ENCODE assay signal across 17 cellular contexts in the genomic region with DNA sequence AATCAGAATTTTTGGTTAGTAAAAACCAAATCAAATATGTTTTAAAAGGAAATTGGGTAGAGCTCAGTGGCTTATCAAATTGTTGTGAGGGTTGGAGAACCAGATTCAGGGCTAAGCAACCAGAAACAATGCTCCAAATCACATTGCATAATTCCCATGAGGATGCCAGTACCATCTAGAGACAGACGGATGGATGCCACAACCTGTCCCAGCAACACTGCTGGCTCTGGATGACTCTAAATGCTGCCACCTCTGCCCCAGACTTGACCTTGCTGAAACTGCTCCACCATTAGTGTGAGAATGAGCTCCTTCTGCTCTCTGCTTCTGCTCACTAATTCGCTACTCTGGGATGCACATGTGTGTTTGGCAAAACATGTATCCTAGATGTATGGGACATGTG. TPM values are rescaled to one million over a fixed set of nuclear protein-coding genes. Genes with fewer than 3 reads are reported as not detected.
DNase-seq lines count a peak whose midpoint lies in the region; ATAC-seq and TF ChIP-seq lines count a peak whose summit lies in the region.
"Had no signal": no experiment of that assay in that cellular context is flagged by ENCODE, and none has a peak within 500 bp of the region (broad histone marks: within the 10 kb centered on the region; RNA-seq: fewer than 3 reads in every experiment).

No MANE protein-coding gene starts in this region.

- H3K27me3 Mint-ChIP-seq in Calu3 (ENCODE audit: unreplicated experiment): no peaks in the 10 kb centered on the region
- H3K27me3 Mint-ChIP-seq: IgD-negative memory B cell had no signal

- no peak overlapping the region for H3K4me2 ChIP-seq in SK-N-SH

- no peak for TF ChIP-seq EP300 in SK-N-SH (IDR thresholded peaks at IDR 0.05; ENCODE audit: borderline replicate concordance in 1 of 2, low read depth in 1 of 2, low read length in 1 of 2)

- WGBS in SK-N-SH (ENCODE audit: low lambda C conversion rate): 100% methylated on average over 1 of the region's 2 CpGs

- POLR2A ChIA-PET in SK-N-SH (lab: Yijun Ruan, JAX): interaction anchor here (0.6 kb wide), 1 partner anchor 711 kb away, joined by 4 read pairs; no protein-coding TSS in a partner anchor

- no TSS peak for BruUV-seq in Calu3 (replicated peaks; lab: Mats Ljungman, UMichigan)

- no peak for ATAC-seq in SK-N-SH treated with all-trans-retinoic acid at 6 μM for 48 hours
- ATAC-seq in left lobe of liver: peak; percentile 40
- ATAC-seq: Panc1 had no signal

- in situ Hi-C loops in G401 (cut with HindIII; ENCODE audit: low sequenced_read_pairs): no loop called here

- no peak overlapping the region for H3K4me3 ChIP-seq in SK-N-SH (ENCODE audit: low read depth in 2 of 2, low read length in 1 of 2)
- H3K4me3 ChIP-seq: HAP-1 had no signal

- H3K27ac ChIP-seq in SK-N-SH (ENCODE audit: low read depth in 2 of 2, low read length in 1 of 2): peak overlapping the region; percentile 6 to 66; a peak in 1 of 4 replicates

- no peak for TF ChIP-seq RAD21 in SK-N-SH (IDR thresholded peaks at IDR 0.05; ENCODE audit: low read length)

- H3K36me3 ChIP-seq in SK-N-SH (replicated peaks in 1 of 2; ENCODE audit: control insufficient read depth in 1 of 2, insufficient read depth in 2 of 2, low read length in 1 of 2): peaks cover 0 to 5% of the 10 kb centered on the region in 2 experiments
- H3K36me3 ChIP-seq: HAP-1 had no signal

- H3K9me2 ChIP-seq in SK-N-SH: no peaks in the 10 kb centered on the region

- H2AFZ ChIP-seq in SK-N-SH (ENCODE audit: low read depth): no peak overlapping the region

- H3K9ac ChIP-seq in SK-N-SH: no peak overlapping the region

- no peaks in the 10 kb centered on the region for H3K9me3 Mint-ChIP-seq in Calu3 (ENCODE audit: low read depth, unreplicated experiment)
- H3K9me3 Mint-ChIP-seq: IgD-negative memory B cell had no signal

- CTCF ChIA-PET in SK-N-SH (lab: Yijun Ruan, JAX) (interaction anchor here (0.9 to 1.3 kb wide), 2 partner anchors 57 to 92 kb away, joined by 3 to 4 read pairs; no protein-coding TSS in a partner anchor), Calu3 (lab: Charles Lee) (interaction anchor here (1.8 to 2.1 kb wide), 2 partner anchors 11 to 20 kb away, joined by 7 to 9 read pairs; no protein-coding TSS in a partner anchor)

- peaks cover 24 to 32% of the 10 kb centered on the region in 2 experiments for H3K4me1 ChIP-seq in SK-N-SH (ENCODE audit: control insufficient read depth in 1 of 2, insufficient read depth in 2 of 2, low read depth in 1 of 2, low read length in 1 of 2)

- DNase-seq in SK-N-SH (no peak), G401 (ENCODE audit: low spot score) (peak; percentile 29), NCI-H2171 (lab: John Stamatoyannopoulos, UW) (peak; percentile 71), left lobe of liver (ENCODE audit: low spot score) (no peak), Calu3 (no peak), SKM-1 (lab: John Stamatoyannopoulos, UW; ENCODE audit: unreplicated experiment) (no peak)
- DNase-seq in activated CD4-positive, CD25-positive, alpha-beta regulatory T cell (lab: John Stamatoyannopoulos, UW): no peak
- DNase-seq: 8988T, DMS53, Kasumi-1, MM.1S, NCI-H2029 treated with DMSO at 0.1 percent for 48 hours, NCI-H524 treated with DMSO at 0.1 percent for 48 hours had no signal

- no peaks in the 10 kb centered on the region for H3K9me3 ChIP-seq in SK-N-SH
- H3K9me3 ChIP-seq: HAP-1 had no signal

- H3K36me3 Mint-ChIP-seq in Calu3 (ENCODE audit: insufficient read depth, unreplicated experiment): no peaks in the 10 kb centered on the region
- H3K36me3 Mint-ChIP-seq: IgD-negative memory B cell had no signal

- TF ChIP-seq CTCF in SK-N-SH (IDR thresholded peaks at IDR 0.05) (no peak), Calu3 (IDR thresholded peaks at IDR 0.05; ENCODE audit: unreplicated experiment) (no peak)

- no peak overlapping the region for H3K4me3 Mint-ChIP-seq in Calu3 (ENCODE audit: low read depth, unreplicated experiment)
- H3K4me3 Mint-ChIP-seq: IgD-negative memory B cell had no signal

- peaks cover 26% of the 10 kb centered on the region for H3K4me1 Mint-ChIP-seq in Calu3 (ENCODE audit: low read depth, unreplicated experiment)

- H4K20me1 ChIP-seq in SK-N-SH (ENCODE audit: insufficient read depth): peaks cover 30% of the 10 kb centered on the region

- H3K27me3 ChIP-seq in SK-N-SH (ENCODE audit: insufficient read depth): no peaks in the 10 kb centered on the region

- H3K27ac Mint-ChIP-seq in Calu3 (ENCODE audit: unreplicated experiment): no peak overlapping the region

- intact Hi-C loops in Calu3 (cut with micrococcal nuclease; ENCODE audit: unreplicated experiment): no loop called here

- peaks cover 29% of the 10 kb centered on the region for H3F3A ChIP-seq in SK-N-SH (replicated peaks; ENCODE audit: insufficient read depth)

- peaks cover 94% of the 10 kb centered on the region for H3K79me2 ChIP-seq in SK-N-SH (ENCODE audit: insufficient read depth)

TF ChIP-seq in SK-N-SH, 30 proteins besides CTCF, POLR2A, EP300 and RAD21 (continues in another document):
- TF ChIP-seq, protein P1, sequence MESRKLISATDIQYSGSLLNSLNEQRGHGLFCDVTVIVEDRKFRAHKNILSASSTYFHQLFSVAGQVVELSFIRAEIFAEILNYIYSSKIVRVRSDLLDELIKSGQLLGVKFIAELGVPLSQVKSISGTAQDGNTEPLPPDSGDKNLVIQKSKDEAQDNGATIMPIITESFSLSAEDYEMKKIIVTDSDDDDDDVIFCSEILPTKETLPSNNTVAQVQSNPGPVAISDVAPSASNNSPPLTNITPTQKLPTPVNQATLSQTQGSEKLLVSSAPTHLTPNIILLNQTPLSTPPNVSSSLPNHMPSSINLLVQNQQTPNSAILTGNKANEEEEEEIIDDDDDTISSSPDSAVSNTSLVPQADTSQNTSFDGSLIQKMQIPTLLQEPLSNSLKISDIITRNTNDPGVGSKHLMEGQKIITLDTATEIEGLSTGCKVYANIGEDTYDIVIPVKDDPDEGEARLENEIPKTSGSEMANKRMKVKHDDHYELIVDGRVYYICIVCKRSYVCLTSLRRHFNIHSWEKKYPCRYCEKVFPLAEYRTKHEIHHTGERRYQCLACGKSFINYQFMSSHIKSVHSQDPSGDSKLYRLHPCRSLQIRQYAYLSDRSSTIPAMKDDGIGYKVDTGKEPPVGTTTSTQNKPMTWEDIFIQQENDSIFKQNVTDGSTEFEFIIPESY (IDR thresholded peaks at IDR 0.05; ENCODE audit: borderline replicate concordance, low read depth): no peak
- TF ChIP-seq JUND (IDR thresholded peaks at IDR 0.05): no peak
- TF ChIP-seq, protein P2, sequence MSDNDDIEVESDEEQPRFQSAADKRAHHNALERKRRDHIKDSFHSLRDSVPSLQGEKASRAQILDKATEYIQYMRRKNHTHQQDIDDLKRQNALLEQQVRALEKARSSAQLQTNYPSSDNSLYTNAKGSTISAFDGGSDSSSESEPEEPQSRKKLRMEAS (IDR thresholded peaks at IDR 0.05; ENCODE audit: low read depth): no peak
- no peak for TF ChIP-seq FOXJ3 (CRISPR knock-in tag; IDR thresholded peaks at IDR 0.05)
- TF ChIP-seq YY1 (IDR thresholded peaks at IDR 0.05; ENCODE audit: low read depth): no peak
- TF ChIP-seq NFIC (IDR thresholded peaks at IDR 0.05; ENCODE audit: borderline replicate concordance): no peak
- TF ChIP-seq NRF1 (IDR thresholded peaks at IDR 0.05; ENCODE audit: low read depth, low read length): no peak
- TF ChIP-seq RXRA (IDR thresholded peaks at IDR 0.05; ENCODE audit: borderline replicate concordance, low read depth): no peak
- no peak for TF ChIP-seq POLR2AphosphoS5 (IDR thresholded peaks at IDR 0.05; ENCODE audit: low read depth, low read length)
- no peak for TF ChIP-seq GABPA (IDR thresholded peaks at IDR 0.05; ENCODE audit: low read depth)

TF ChIP-seq in SK-N-SH treated with all-trans-retinoic acid at 6 μM for 48 hours, 23 proteins besides CTCF, POLR2A, EP300 and RAD21 (continues in another document):
- TF ChIP-seq TOX (CRISPR knock-in tag; IDR thresholded peaks at IDR 0.05; ENCODE audit: borderline replicate concordance) (no peak), PPARA (CRISPR knock-in tag; IDR thresholded peaks at IDR 0.05; ENCODE audit: borderline replicate concordance) (no peak), OSR1 (CRISPR knock-in tag; IDR thresholded peaks at IDR 0.05) (no peak), BACH2 (CRISPR knock-in tag; IDR thresholded peaks at IDR 0.05; ENCODE audit: borderline replicate concordance) (no peak), RARB (CRISPR knock-in tag; IDR thresholded peaks at IDR 0.05) (no peak), CSDC2 (CRISPR knock-in tag; IDR thresholded peaks at IDR 0.05) (no peak), ZNF70 (CRISPR knock-in tag; IDR thresholded peaks at IDR 0.05) (no peak), ZNF8 (CRISPR knock-in tag; IDR thresholded peaks at IDR 0.05) (no peak), ESRRG (CRISPR knock-in tag; IDR thresholded peaks at IDR 0.05) (no peak)
- TF ChIP-seq, protein P3, sequence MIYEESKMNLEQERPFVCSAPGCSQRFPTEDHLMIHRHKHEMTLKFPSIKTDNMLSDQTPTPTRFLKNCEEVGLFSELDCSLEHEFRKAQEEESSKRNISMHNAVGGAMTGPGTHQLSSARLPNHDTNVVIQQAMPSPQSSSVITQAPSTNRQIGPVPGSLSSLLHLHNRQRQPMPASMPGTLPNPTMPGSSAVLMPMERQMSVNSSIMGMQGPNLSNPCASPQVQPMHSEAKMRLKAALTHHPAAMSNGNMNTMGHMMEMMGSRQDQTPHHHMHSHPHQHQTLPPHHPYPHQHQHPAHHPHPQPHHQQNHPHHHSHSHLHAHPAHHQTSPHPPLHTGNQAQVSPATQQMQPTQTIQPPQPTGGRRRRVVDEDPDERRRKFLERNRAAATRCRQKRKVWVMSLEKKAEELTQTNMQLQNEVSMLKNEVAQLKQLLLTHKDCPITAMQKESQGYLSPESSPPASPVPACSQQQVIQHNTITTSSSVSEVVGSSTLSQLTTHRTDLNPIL (CRISPR knock-in tag; IDR thresholded peaks at IDR 0.05; ENCODE audit: low read depth): no peak
- TF ChIP-seq, protein P4, sequence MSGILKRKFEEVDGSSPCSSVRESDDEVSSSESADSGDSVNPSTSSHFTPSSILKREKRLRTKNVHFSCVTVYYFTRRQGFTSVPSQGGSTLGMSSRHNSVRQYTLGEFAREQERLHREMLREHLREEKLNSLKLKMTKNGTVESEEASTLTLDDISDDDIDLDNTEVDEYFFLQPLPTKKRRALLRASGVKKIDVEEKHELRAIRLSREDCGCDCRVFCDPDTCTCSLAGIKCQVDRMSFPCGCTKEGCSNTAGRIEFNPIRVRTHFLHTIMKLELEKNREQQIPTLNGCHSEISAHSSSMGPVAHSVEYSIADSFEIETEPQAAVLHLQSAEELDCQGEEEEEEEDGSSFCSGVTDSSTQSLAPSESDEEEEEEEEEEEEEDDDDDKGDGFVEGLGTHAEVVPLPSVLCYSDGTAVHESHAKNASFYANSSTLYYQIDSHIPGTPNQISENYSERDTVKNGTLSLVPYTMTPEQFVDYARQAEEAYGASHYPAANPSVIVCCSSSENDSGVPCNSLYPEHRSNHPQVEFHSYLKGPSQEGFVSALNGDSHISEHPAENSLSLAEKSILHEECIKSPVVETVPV (CRISPR knock-in tag; IDR thresholded peaks at IDR 0.05): no peak

RNA-seq across cellular contexts. Expression of a gene that starts 43.9 kb away (rescaled TPM):
- polyA plus RNA-seq in SK-N-SH (2012; rRNA removed): 7.1 and 9.6 TPM in 2 replicates
- polyA plus RNA-seq in SK-N-SH (2012; cell fraction: cytosol; rRNA removed): 9.6 and 10.6 TPM in 2 replicates
- 5.8 and 13.9 TPM in 2 replicates for polyA plus RNA-seq in SK-N-SH (2012; cell fraction: nucleus; rRNA removed)
- total RNA-seq in G401 (2014; rRNA removed; shearing (Covaris generic)): 14.2 and 20.6 TPM in 2 replicates
- total RNA-seq in left lobe of liver (15.2 TPM), Calu3 (2022) (27.5 and 34.5 TPM in 2 replicates)

Comparison
In these comparisons a context has a peak if more than half of its experiments do, and no peak if none do; other contexts are left out.
1. DNase-seq: peak in G401 (single experiment) and NCI-H2171 (single experiment); none in SK-N-SH (single experiment), left lobe of liver (single experiment), activated CD4-positive, CD25-positive, alpha-beta regulatory T cell (0 of 4), Calu3 (single experiment) and SKM-1 (single experiment).